Comparison of ENCODE assay signal across 8 cellular contexts in genomic region chr1:3564921-3565831, GRCh38. TPM values are rescaled to one million over a fixed set of nuclear protein-coding genes. Genes with fewer than 3 reads are reported as not detected.
A peak's percentile ranks its signal among the peaks of the same experiment; 100 is the strongest.
DNase-seq lines count a peak whose midpoint lies in the region; TF ChIP-seq lines count a peak whose summit lies in the region.

No MANE protein-coding gene starts in this region.

- H3K27me3 Mint-ChIP-seq in activated CD4-positive, alpha-beta memory T cell treated with anti-CD3 and anti-CD28 coated beads for 36 hours = no peaks in the 10 kb centered on the region

- no peak overlapping the region for H3K4me3 ChIP-seq in fibroblast of pulmonary artery (replicated peaks; ENCODE audit: low read depth, low read length)
- no peak overlapping the region for H3K4me3 ChIP-seq in retinal pigment epithelial cell (ENCODE audit: low read length)

- no peaks in the 10 kb centered on the region for H3K4me1 Mint-ChIP-seq in activated CD4-positive, alpha-beta memory T cell treated with anti-CD3 and anti-CD28 coated beads for 36 hours (ENCODE audit: low read depth)

- intact Hi-C loops in activated CD4-positive, alpha-beta memory T cell treated with anti-CD3 and anti-CD28 coated beads for 36 hours (cut with micrococcal nuclease) = loop anchor here (1.0 kb wide), 1 partner anchor 54 kb away; no protein-coding TSS in a partner anchor

- POLR2A ChIA-PET in activated CD4-positive, alpha-beta memory T cell treated with anti-CD3 and anti-CD28 coated beads for 36 hours (lab: Charles Lee) = no interaction called here

- no peak overlapping the region for H3K27ac Mint-ChIP-seq in activated CD4-positive, alpha-beta memory T cell treated with anti-CD3 and anti-CD28 coated beads for 36 hours

- no peaks in the 10 kb centered on the region for H3K9me3 Mint-ChIP-seq in activated CD4-positive, alpha-beta memory T cell treated with anti-CD3 and anti-CD28 coated beads for 36 hours

- CTCF ChIA-PET in activated CD4-positive, alpha-beta memory T cell treated with anti-CD3 and anti-CD28 coated beads for 36 hours (lab: Charles Lee) = interaction anchor here (0.8 to 5.1 kb wide), 6 partner anchors 14 to 1177 kb away, joined by 3 to 66 read pairs (median 5); no protein-coding TSS in a partner anchor

- H3K36me3 Mint-ChIP-seq in activated CD4-positive, alpha-beta memory T cell treated with anti-CD3 and anti-CD28 coated beads for 36 hours = no peaks in the 10 kb centered on the region

- TF ChIP-seq CTCF in fibroblast of pulmonary artery (IDR thresholded peaks at IDR 0.05; ENCODE audit: low read length, missing control alignments) (peak; percentile 83), retinal pigment epithelial cell (conservative IDR thresholded peaks at IDR 0.05; ENCODE audit: low read depth, low read length) (peak; percentile 91)

- peak; percentile 50 for DNase-seq in DMS53 (lab: John Stamatoyannopoulos, UW)
- peak; percentile 90 for DNase-seq in HuH-7 (ENCODE audit: low spot score)
- peak; percentile 28 for DNase-seq in activated CD4-positive, alpha-beta memory T cell treated with anti-CD3 and anti-CD28 coated beads for 36 hours
- DNase-seq in fibroblast of pulmonary artery (ENCODE audit: low read depth) = peak; percentile 25
- DNase-seq in retinal pigment epithelial cell (ENCODE audit: low read depth) = no peak
- DNase-seq in DMS114 treated with DMSO at 0.1 percent for 48 hours (lab: John Stamatoyannopoulos, UW; ENCODE audit: unreplicated experiment) = no peak
- no peak for DNase-seq in T1000 (lab: John Stamatoyannopoulos, UW)
- no peak for DNase-seq in NK-92 (lab: John Stamatoyannopoulos, UW; ENCODE audit: unreplicated experiment)

- H3K4me3 Mint-ChIP-seq in activated CD4-positive, alpha-beta memory T cell treated with anti-CD3 and anti-CD28 coated beads for 36 hours = no peak overlapping the region

RNA-seq across cellular contexts. Expression of gene MEGF6, which starts 46.1 kb away (rescaled TPM):
- total RNA-seq in activated CD4-positive, alpha-beta memory T cell treated with anti-CD3 and anti-CD28 coated beads for 36 hours = 1 to 10 TPM; 6.8 to 9.8 TPM

RNA-seq across cellular contexts. Expression of gene TPRG1L, which starts 59.6 kb away (rescaled TPM):
- total RNA-seq in activated CD4-positive, alpha-beta memory T cell treated with anti-CD3 and anti-CD28 coated beads for 36 hours = 10 to 100 TPM in 1 of 2 experiments, 1 to 10 TPM in 1; 9.2 to 10.4 TPM

Comparison
In these comparisons a context has a peak if more than half of its experiments do, and no peak if none do; other contexts are left out.
1. DNase-seq: peak in DMS53 (single experiment), HuH-7 (single experiment), activated CD4-positive, alpha-beta memory T cell treated with anti-CD3 and anti-CD28 coated beads for 36 hours (single experiment) and fibroblast of pulmonary artery (single experiment); none in retinal pigment epithelial cell (single experiment), DMS114 treated with DMSO at 0.1 percent for 48 hours (single experiment), T1000 (single experiment) and NK-92 (single experiment).